Comparison of ENCODE assay signal across 8 cellular contexts in genomic region chr17:980406-981291, GRCh38. TPM values are rescaled to one million over a fixed set of nuclear protein-coding genes. Genes with fewer than 3 reads are reported as not detected.
A peak's percentile ranks its signal among the peaks of the same experiment; 100 is the strongest.
DNase-seq lines count a peak whose midpoint lies in the region; ATAC-seq and TF ChIP-seq lines count a peak whose summit lies in the region.

No MANE protein-coding gene starts in this region.

- peak; percentile 70 for ATAC-seq in activated CD8-positive, alpha-beta memory T cell treated with anti-CD3 and anti-CD28 coated beads, Interleukin-2, amount 10 ng/mL, durations not matched to agents 7 days and 5 days
- ATAC-seq in GM18870 (IDR thresholded peaks at IDR 0.05; ENCODE audit: unreplicated experiment) = no peak

- peak overlapping the region; percentile 74 for H3K4me3 ChIP-seq in DOHH2 (ENCODE audit: low read length)

- no peaks in the 10 kb centered on the region for H3K9me3 ChIP-seq in DOHH2 (ENCODE audit: control insufficient read depth, insufficient read depth, low read length)

- H3K27me3 Mint-ChIP-seq in activated CD8-positive, alpha-beta memory T cell treated with anti-CD3 and anti-CD28 coated beads, Interleukin-2, amount 10 ng/mL, durations not matched to agents 7 days and 5 days = peaks cover 27% of the 10 kb centered on the region
- H3K27me3 Mint-ChIP-seq in endothelial cell (ENCODE audit: unreplicated experiment) = peaks cover 6% of the 10 kb centered on the region
- no peaks in the 10 kb centered on the region for H3K27me3 Mint-ChIP-seq in mesothelial cell of epicardium (ENCODE audit: low read depth)

- TF ChIP-seq CTCF in DOHH2 (IDR thresholded peaks at IDR 0.05; ENCODE audit: low read depth, low read length, poor library complexity, severe bottlenecking) = peak; percentile 79
- peak; percentile 63 for TF ChIP-seq CTCF in endothelial cell (IDR thresholded peaks at IDR 0.05; ENCODE audit: unreplicated experiment)
- peak; percentile 67 for TF ChIP-seq CTCF in mesothelial cell of epicardium (IDR thresholded peaks at IDR 0.05; ENCODE audit: unreplicated experiment)

- H3K4me3 Mint-ChIP-seq in activated CD8-positive, alpha-beta memory T cell treated with anti-CD3 and anti-CD28 coated beads, Interleukin-2, amount 10 ng/mL, durations not matched to agents 7 days and 5 days = peak overlapping the region; percentile 59
- H3K4me3 Mint-ChIP-seq in endothelial cell (ENCODE audit: unreplicated experiment) (peak overlapping the region; percentile 93), mesothelial cell of epicardium (peak overlapping the region; percentile 85)

- H3K27ac Mint-ChIP-seq in activated CD8-positive, alpha-beta memory T cell treated with anti-CD3 and anti-CD28 coated beads, Interleukin-2, amount 10 ng/mL, durations not matched to agents 7 days and 5 days = no peak overlapping the region
- no peak overlapping the region for H3K27ac Mint-ChIP-seq in endothelial cell (ENCODE audit: unreplicated experiment)
- H3K27ac Mint-ChIP-seq in mesothelial cell of epicardium = peak overlapping the region; percentile 74

- peaks cover 23% of the 10 kb centered on the region for H3K4me1 ChIP-seq in DOHH2 (ENCODE audit: control insufficient read depth, low read length)

- no peaks in the 10 kb centered on the region for H3K79me2 ChIP-seq in DOHH2 (ENCODE audit: control insufficient read depth, low read length)

- H3K9me2 ChIP-seq in DOHH2 (replicated peaks; ENCODE audit: control insufficient read depth, low read length) = no peaks in the 10 kb centered on the region

- no peaks in the 10 kb centered on the region for H3K36me3 ChIP-seq in DOHH2 (ENCODE audit: control insufficient read depth, low read length)

- peak overlapping the region; percentile 88 for H3K27ac ChIP-seq in DOHH2 (ENCODE audit: low read depth, low read length)

- no peaks in the 10 kb centered on the region for H4K20me1 ChIP-seq in DOHH2 (ENCODE audit: control insufficient read depth, insufficient read depth, low read depth, low read length)

- H3K4me2 ChIP-seq in DOHH2 (ENCODE audit: low read length) = peak overlapping the region; percentile 94

- H3F3A ChIP-seq in DOHH2 (ENCODE audit: control insufficient read depth, insufficient read depth) = peaks cover 14% of the 10 kb centered on the region

- no peaks in the 10 kb centered on the region for H3K9me3 Mint-ChIP-seq in activated CD8-positive, alpha-beta memory T cell treated with anti-CD3 and anti-CD28 coated beads, Interleukin-2, amount 10 ng/mL, durations not matched to agents 7 days and 5 days (ENCODE audit: low read depth)
- H3K9me3 Mint-ChIP-seq in endothelial cell (ENCODE audit: unreplicated experiment) = no peaks in the 10 kb centered on the region
- H3K9me3 Mint-ChIP-seq in mesothelial cell of epicardium = no peaks in the 10 kb centered on the region

- H3K4me1 Mint-ChIP-seq in activated CD8-positive, alpha-beta memory T cell treated with anti-CD3 and anti-CD28 coated beads, Interleukin-2, amount 10 ng/mL, durations not matched to agents 7 days and 5 days = peaks cover 9% of the 10 kb centered on the region
- peaks cover 23% of the 10 kb centered on the region for H3K4me1 Mint-ChIP-seq in endothelial cell (ENCODE audit: unreplicated experiment)
- H3K4me1 Mint-ChIP-seq in mesothelial cell of epicardium = peaks cover 30% of the 10 kb centered on the region

- DNase-seq in HT1080 (ENCODE audit: low read depth) = peak; percentile 70
- DNase-seq in NOMO-1 treated with dmso at 0.1 percent for 144 hours (lab: John Stamatoyannopoulos, UW; ENCODE audit: unreplicated experiment) = peak; percentile 66
- DNase-seq in activated CD8-positive, alpha-beta memory T cell treated with anti-CD3 and anti-CD28 coated beads, Interleukin-2, amount 10 ng/mL, durations not matched to agents 7 days and 5 days = peak; percentile 86
- DNase-seq in endothelial cell (ENCODE audit: low spot score) = peak; percentile 74
- peak; percentile 57 to 74 for DNase-seq in mesothelial cell of epicardium (ENCODE audit: low spot score in 2 of 2, unreplicated experiment in 2 of 2)
- peak; percentile 40 to 58 for DNase-seq in stimulated activated CD8-positive, alpha-beta memory T cell treated with anti-CD3 and anti-CD28 coated beads, Interleukin-15, amount 100 ng/mL, for 4 hours (ENCODE audit: low read depth in 2 of 2)

- H3K27me3 ChIP-seq in DOHH2 (ENCODE audit: control insufficient read depth, low read length) = peaks cover 22% of the 10 kb centered on the region

- no peaks in the 10 kb centered on the region for H3K36me3 Mint-ChIP-seq in activated CD8-positive, alpha-beta memory T cell treated with anti-CD3 and anti-CD28 coated beads, Interleukin-2, amount 10 ng/mL, durations not matched to agents 7 days and 5 days
- H3K36me3 Mint-ChIP-seq in endothelial cell (ENCODE audit: low read depth, unreplicated experiment) (peaks cover 4% of the 10 kb centered on the region), mesothelial cell of epicardium (no peaks in the 10 kb centered on the region)

- CTCF ChIA-PET in activated CD8-positive, alpha-beta memory T cell treated with anti-CD3 and anti-CD28 coated beads, Interleukin-2, amount 10 ng/mL, durations not matched to agents 7 days and 5 days (lab: Charles Lee) = interaction anchor here (0.6 to 5.4 kb wide), 35 partner anchors 10 to 837 kb away, joined by 3 to 56 read pairs (median 3); partner anchors contain the start of genes GLOD4, MRM3, TIMM22 and VPS53

RNA-seq across cellular contexts. Expression of gene NXN, which starts 1.1 kb away (rescaled TPM):
- 2.6 and 3.5 TPM in 2 replicates for total RNA-seq in HT1080 (2014; rRNA removed; shearing (Covaris generic))
- polyA plus RNA-seq in HT1080 (2015; cell fraction: cytosol; rRNA removed) = 2.5 and 3.5 TPM in 2 replicates
- 1.9 and 3.9 TPM in 2 replicates for polyA plus RNA-seq in HT1080 (2015; cell fraction: nucleus; rRNA removed)
- under 1 TPM; 0.14 to 0.70 TPM for total RNA-seq in activated CD8-positive, alpha-beta memory T cell treated with anti-CD3 and anti-CD28 coated beads, Interleukin-2, amount 10 ng/mL, durations not matched to agents 7 days and 5 days
- 53.9 TPM for total RNA-seq in endothelial cell (ENCODE audit: unreplicated experiment)
- total RNA-seq in mesothelial cell of epicardium = 99.1 to 107 TPM (median 106 TPM) in 3 replicates

RNA-seq across cellular contexts. Expression of gene TIMM22, which starts 16.3 kb away (rescaled TPM):
- total RNA-seq in HT1080 (2014; rRNA removed; shearing (Covaris generic)) = 25.2 and 25.8 TPM in 2 replicates
- polyA plus RNA-seq in HT1080 (2015; cell fraction: cytosol; rRNA removed) = 14.5 and 15.1 TPM in 2 replicates
- 6.8 and 7.2 TPM in 2 replicates for polyA plus RNA-seq in HT1080 (2015; cell fraction: nucleus; rRNA removed)
- total RNA-seq in activated CD8-positive, alpha-beta memory T cell treated with anti-CD3 and anti-CD28 coated beads, Interleukin-2, amount 10 ng/mL, durations not matched to agents 7 days and 5 days = 10 to 100 TPM in 1 of 2 experiments, 1 to 10 TPM in 1; 9.7 to 12.5 TPM
- total RNA-seq in endothelial cell (ENCODE audit: unreplicated experiment) = 17.1 TPM
- 14.9 to 16.3 TPM (median 15.5 TPM) in 3 replicates for total RNA-seq in mesothelial cell of epicardium

Comparison
In these comparisons a context has a peak if more than half of its experiments do, and no peak if none do; other contexts are left out.
1. RNA of gene NXN, which starts 1.1 kb away (total RNA-seq): 99.1 to 107 TPM in mesothelial cell of epicardium and 53.9 TPM in endothelial cell (single experiment); 2.6 to 3.5 TPM in HT1080 and 0.14 to 0.70 TPM in activated CD8-positive, alpha-beta memory T cell treated with anti-CD3 and anti-CD28 coated beads, Interleukin-2, amount 10 ng/mL, durations not matched to agents 7 days and 5 days; every median in the first group is over 10 times any median in the second.
2. Peak in every context shown above with its lines, with median percentiles within 50 percentile points of each other: CTCF ChIP-seq, DNase-seq and H3K4me3 Mint-ChIP-seq.